Comparison of ENCODE assay signal across 14 cellular contexts in genomic region chr10:48454302-48455054, GRCh38.
DNase-seq lines count a peak whose midpoint lies in the region; ATAC-seq and TF ChIP-seq lines count a peak whose summit lies in the region.
"Had no signal": no experiment of that assay in that cellular context is flagged by ENCODE, and none has a peak within 500 bp of the region (broad histone marks: within the 10 kb centered on the region; RNA-seq: fewer than 3 reads in every experiment).

No MANE protein-coding gene starts in this region.

- peaks cover 4% of the 10 kb centered on the region for H3K27me3 Mint-ChIP-seq in activated naive CD4-positive, alpha-beta T cell treated with anti-CD3 and anti-CD28 coated beads, Interleukin-2, amount 10 ng/mL, durations not matched to agents 7 days and 5 days
- H3K27me3 Mint-ChIP-seq in activated CD4-positive, alpha-beta T cell treated with anti-CD3 and anti-CD28 coated beads for 36 hours = no peaks in the 10 kb centered on the region

- POLR2A ChIA-PET in activated CD4-positive, alpha-beta T cell treated with anti-CD3 and anti-CD28 coated beads for 36 hours (lab: Charles Lee) = no interaction called here

- no peaks in the 10 kb centered on the region for H3K9me3 Mint-ChIP-seq in activated naive CD4-positive, alpha-beta T cell treated with anti-CD3 and anti-CD28 coated beads, Interleukin-2, amount 10 ng/mL, durations not matched to agents 7 days and 5 days
- H3K9me3 Mint-ChIP-seq in activated CD4-positive, alpha-beta T cell treated with anti-CD3 and anti-CD28 coated beads for 36 hours (ENCODE audit: low read depth) = no peaks in the 10 kb centered on the region
- H3K9me3 Mint-ChIP-seq: T-helper 1 cell treated with Interleukin-12 subunit alpha and Interleukin-12 subunit beta and Interleukin-4 antibody, amounts not matched to agents 30 μg/mL and 1 μg/mL, for 36 hours had no signal

- CTCF ChIA-PET in activated naive CD4-positive, alpha-beta T cell treated with anti-CD3 and anti-CD28 coated beads, Interleukin-2, amount 10 ng/mL, durations not matched to agents 7 days and 5 days (lab: Charles Lee) = interaction anchor here (1.6 kb wide), 1 partner anchor 9 kb away, joined by 3 read pairs; no protein-coding TSS in a partner anchor
- CTCF ChIA-PET in activated CD4-positive, alpha-beta T cell treated with anti-CD3 and anti-CD28 coated beads for 36 hours (lab: Charles Lee) = interaction anchor here (0.7 kb wide), 1 partner anchor 1391 kb away, joined by 3 read pairs; no protein-coding TSS in a partner anchor

- H3K4me1 Mint-ChIP-seq in activated naive CD4-positive, alpha-beta T cell treated with anti-CD3 and anti-CD28 coated beads, Interleukin-2, amount 10 ng/mL, durations not matched to agents 7 days and 5 days = no peaks in the 10 kb centered on the region
- H3K4me1 Mint-ChIP-seq in activated CD4-positive, alpha-beta T cell treated with anti-CD3 and anti-CD28 coated beads for 36 hours = no peaks in the 10 kb centered on the region

- H3K4me3 ChIP-seq in choroid plexus epithelial cell (ENCODE audit: low read depth, low read length) = no peak overlapping the region
- H3K4me3 ChIP-seq: testis had no signal

- H3K27ac Mint-ChIP-seq in activated naive CD4-positive, alpha-beta T cell treated with anti-CD3 and anti-CD28 coated beads, Interleukin-2, amount 10 ng/mL, durations not matched to agents 7 days and 5 days = no peak overlapping the region
- no peak overlapping the region for H3K27ac Mint-ChIP-seq in activated CD4-positive, alpha-beta T cell treated with anti-CD3 and anti-CD28 coated beads for 36 hours
- H3K27ac Mint-ChIP-seq: T-helper 1 cell treated with Interleukin-12 subunit alpha and Interleukin-12 subunit beta and Interleukin-4 antibody, amounts not matched to agents 30 μg/mL and 1 μg/mL, for 36 hours had no signal

- no peak for ATAC-seq in activated CD4-positive, alpha-beta T cell treated with anti-CD3 and anti-CD28 coated beads for 36 hours
- no peak for ATAC-seq in GM19395 (IDR thresholded peaks at IDR 0.05; ENCODE audit: unreplicated experiment)

- intact Hi-C loops in activated CD4-positive, alpha-beta T cell treated with anti-CD3 and anti-CD28 coated beads for 36 hours (cut with DNase I, micrococcal nuclease) = no loop called here

- no peak for TF ChIP-seq CTCF in choroid plexus epithelial cell (conservative IDR thresholded peaks at IDR 0.05; ENCODE audit: low read depth, low read length)

- peak; percentile 13 for DNase-seq in activated naive CD4-positive, alpha-beta T cell treated with anti-CD3 and anti-CD28 coated beads, Interleukin-2, amount 10 ng/mL, durations not matched to agents 7 days and 5 days
- DNase-seq in activated naive CD4-positive, alpha-beta T cell treated with anti-CD3 and anti-CD28 coated beads, Interleukin-2, amount 50 U/mL, for 16 hours = no peak
- DNase-seq in choroid plexus epithelial cell (ENCODE audit: low read depth) = peak; percentile 23
- DNase-seq in myocyte (ENCODE audit: low read depth) = peak; percentile 14
- DNase-seq in ureter (ENCODE audit: low spot score) = peak; percentile 33
- no peak for DNase-seq in activated CD4-positive, alpha-beta T cell treated with anti-CD3 and anti-CD28 coated beads for 36 hours
- no peak for DNase-seq in C1 segment of cervical spinal cord (lab: John Stamatoyannopoulos, UW)
- DNase-seq: activated CD4-positive, alpha-beta T cell treated with anti-CD3 and anti-CD28 coated beads for 4 hours; cerebellar nuclear complex; glutamatergic neuron; NCI-H774; testis had no signal

- H3K36me3 Mint-ChIP-seq in activated naive CD4-positive, alpha-beta T cell treated with anti-CD3 and anti-CD28 coated beads, Interleukin-2, amount 10 ng/mL, durations not matched to agents 7 days and 5 days = no peaks in the 10 kb centered on the region
- no peaks in the 10 kb centered on the region for H3K36me3 Mint-ChIP-seq in activated CD4-positive, alpha-beta T cell treated with anti-CD3 and anti-CD28 coated beads for 36 hours (ENCODE audit: low read depth)

- no peak overlapping the region for H3K4me3 Mint-ChIP-seq in activated naive CD4-positive, alpha-beta T cell treated with anti-CD3 and anti-CD28 coated beads, Interleukin-2, amount 10 ng/mL, durations not matched to agents 7 days and 5 days
- H3K4me3 Mint-ChIP-seq in activated CD4-positive, alpha-beta T cell treated with anti-CD3 and anti-CD28 coated beads for 36 hours = no peak overlapping the region
- H3K4me3 Mint-ChIP-seq: T-helper 1 cell treated with Interleukin-12 subunit alpha and Interleukin-12 subunit beta and Interleukin-4 antibody, amounts not matched to agents 30 μg/mL and 1 μg/mL, for 36 hours had no signal

Comparison
In these comparisons a context has a peak if more than half of its experiments do, and no peak if none do; other contexts are left out.
1. DNase-seq: peak in activated naive CD4-positive, alpha-beta T cell treated with anti-CD3 and anti-CD28 coated beads, Interleukin-2, amount 10 ng/mL, durations not matched to agents 7 days and 5 days (single experiment), choroid plexus epithelial cell (single experiment), myocyte (single experiment) and ureter (single experiment); none in activated naive CD4-positive, alpha-beta T cell treated with anti-CD3 and anti-CD28 coated beads, Interleukin-2, amount 50 U/mL, for 16 hours (single experiment), activated CD4-positive, alpha-beta T cell treated with anti-CD3 and anti-CD28 coated beads for 36 hours (single experiment) and C1 segment of cervical spinal cord (0 of 14).